In the genomic region with DNA sequence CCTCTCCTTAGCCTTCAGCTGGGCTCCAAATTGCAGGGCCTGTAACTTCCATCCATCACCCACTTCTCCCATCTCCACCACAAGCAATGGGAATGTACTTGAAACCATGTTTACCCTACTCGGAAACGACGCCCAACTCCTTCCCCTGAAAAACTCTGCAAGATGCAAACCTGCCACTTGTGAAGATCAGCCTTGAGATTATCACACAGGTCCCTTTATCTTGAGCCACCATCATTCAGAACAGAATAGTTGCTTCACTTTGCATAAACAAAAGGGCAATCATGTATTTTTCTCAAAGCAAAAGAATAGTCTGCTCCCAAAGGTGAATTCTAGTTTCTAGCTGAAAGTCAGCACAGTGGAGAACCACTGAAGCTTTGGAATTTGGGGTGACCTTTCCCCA, we compare ENCODE assay signal across 18 cellular contexts.
A peak's percentile ranks its signal among the peaks of the same experiment; 100 is the strongest.
DNase-seq lines count a peak whose midpoint lies in the region; ATAC-seq and TF ChIP-seq lines count a peak whose summit lies in the region.
"Had no signal": no experiment of that assay in that cellular context is flagged by ENCODE, and none has a peak within 500 bp of the region (broad histone marks: within the 10 kb centered on the region; RNA-seq: fewer than 3 reads in every experiment).

No MANE protein-coding gene starts in this region.

- no peak overlapping the region for H3K4me2 ChIP-seq in GM23338
- H3K4me2 ChIP-seq in parathyroid adenoma (ENCODE audit: low read length), result no peak overlapping the region

- peaks cover 1% of the 10 kb centered on the region for H3K36me3 Mint-ChIP-seq in activated CD4-positive, alpha-beta T cell treated with anti-CD3 and anti-CD28 coated beads, Interleukin-2, amount 10 ng/mL, durations not matched to agents 24 days and 14 days (ENCODE audit: low read depth)
- H3K36me3 Mint-ChIP-seq in activated CD4-positive, alpha-beta T cell treated with anti-CD3 and anti-CD28 coated beads for 36 hours (ENCODE audit: low read depth), result no peaks in the 10 kb centered on the region
- H3K36me3 Mint-ChIP-seq in GM23338 (ENCODE audit: low read depth) (peaks cover 10% of the 10 kb centered on the region), Caco-2 (ENCODE audit: insufficient read depth, unreplicated experiment) (no peaks in the 10 kb centered on the region)
- H3K36me3 Mint-ChIP-seq in activated T-helper 1 cell treated with anti-CD3 and anti-CD28 coated beads, Interleukin-12 subunit alpha, Interleukin-12 subunit beta, Interleukin-2, Interleukin-4 antibody, amounts not matched to agents 30 ng/mL and 10 ng/mL and 1 ng/mL, durations not matched to agents 14 hours and 24 hours and 36 hours (ENCODE audit: low read depth), result peaks cover 4% of the 10 kb centered on the region
- H3K36me3 Mint-ChIP-seq: CD4-positive, alpha-beta memory T cell had no signal

- no peaks in the 10 kb centered on the region for H3F3A ChIP-seq in GM23338 (replicated peaks; ENCODE audit: low read depth)

- H3K4me1 Mint-ChIP-seq in activated CD4-positive, alpha-beta T cell treated with anti-CD3 and anti-CD28 coated beads, Interleukin-2, amount 10 ng/mL, durations not matched to agents 24 days and 14 days, result peaks cover 36% of the 10 kb centered on the region
- H3K4me1 Mint-ChIP-seq in activated CD4-positive, alpha-beta T cell treated with anti-CD3 and anti-CD28 coated beads for 36 hours, result peaks cover 31% of the 10 kb centered on the region
- H3K4me1 Mint-ChIP-seq in GM23338 (peaks cover 15% of the 10 kb centered on the region), Caco-2 (ENCODE audit: low read depth, unreplicated experiment) (no peaks in the 10 kb centered on the region)
- peaks cover 51% of the 10 kb centered on the region for H3K4me1 Mint-ChIP-seq in activated T-helper 1 cell treated with anti-CD3 and anti-CD28 coated beads, Interleukin-12 subunit alpha, Interleukin-12 subunit beta, Interleukin-2, Interleukin-4 antibody, amounts not matched to agents 30 ng/mL and 10 ng/mL and 1 ng/mL, durations not matched to agents 14 hours and 24 hours and 36 hours (ENCODE audit: low read depth)
- H3K4me1 Mint-ChIP-seq: CD4-positive, alpha-beta memory T cell had no signal

- H3K27ac ChIP-seq in GM23338 (ENCODE audit: low read depth) (no peak overlapping the region), parathyroid adenoma (no peak overlapping the region)

- H3K27me3 Mint-ChIP-seq in activated CD4-positive, alpha-beta T cell treated with anti-CD3 and anti-CD28 coated beads, Interleukin-2, amount 10 ng/mL, durations not matched to agents 24 days and 14 days, result no peaks in the 10 kb centered on the region
- peaks cover 4% of the 10 kb centered on the region for H3K27me3 Mint-ChIP-seq in activated CD4-positive, alpha-beta T cell treated with anti-CD3 and anti-CD28 coated beads for 36 hours
- H3K27me3 Mint-ChIP-seq in GM23338 (ENCODE audit: insufficient read depth, low read depth, poor library complexity) (peaks cover 1% of the 10 kb centered on the region), Caco-2 (ENCODE audit: insufficient read depth, unreplicated experiment) (no peaks in the 10 kb centered on the region)
- H3K27me3 Mint-ChIP-seq in activated T-helper 1 cell treated with anti-CD3 and anti-CD28 coated beads, Interleukin-12 subunit alpha, Interleukin-12 subunit beta, Interleukin-2, Interleukin-4 antibody, amounts not matched to agents 30 ng/mL and 10 ng/mL and 1 ng/mL, durations not matched to agents 14 hours and 24 hours and 36 hours (ENCODE audit: insufficient read depth), result no peaks in the 10 kb centered on the region

- H2AFZ ChIP-seq in GM23338 (0 out of 2 replicates have a peak overlapping the region, but pooled peaks have one; percentile 14), parathyroid adenoma (peak overlapping the region; percentile 14)

- H3K27ac Mint-ChIP-seq in activated CD4-positive, alpha-beta T cell treated with anti-CD3 and anti-CD28 coated beads, Interleukin-2, amount 10 ng/mL, durations not matched to agents 24 days and 14 days, result peak overlapping the region; percentile 0
- H3K27ac Mint-ChIP-seq in activated CD4-positive, alpha-beta T cell treated with anti-CD3 and anti-CD28 coated beads for 36 hours, result no peak overlapping the region
- no peak overlapping the region for H3K27ac Mint-ChIP-seq in GM23338
- H3K27ac Mint-ChIP-seq in activated T-helper 1 cell treated with anti-CD3 and anti-CD28 coated beads, Interleukin-12 subunit alpha, Interleukin-12 subunit beta, Interleukin-2, Interleukin-4 antibody, amounts not matched to agents 30 ng/mL and 10 ng/mL and 1 ng/mL, durations not matched to agents 14 hours and 24 hours and 36 hours, result peak overlapping the region; percentile 60
- H3K27ac Mint-ChIP-seq in Caco-2 (ENCODE audit: unreplicated experiment), result no peak overlapping the region
- H3K27ac Mint-ChIP-seq: CD4-positive, alpha-beta memory T cell had no signal

- peaks cover 5% of the 10 kb centered on the region for H3K9me3 Mint-ChIP-seq in activated CD4-positive, alpha-beta T cell treated with anti-CD3 and anti-CD28 coated beads, Interleukin-2, amount 10 ng/mL, durations not matched to agents 24 days and 14 days
- H3K9me3 Mint-ChIP-seq in activated CD4-positive, alpha-beta T cell treated with anti-CD3 and anti-CD28 coated beads for 36 hours (ENCODE audit: low read depth), result no peaks in the 10 kb centered on the region
- H3K9me3 Mint-ChIP-seq in GM23338, result peaks cover 17% of the 10 kb centered on the region
- H3K9me3 Mint-ChIP-seq in activated T-helper 1 cell treated with anti-CD3 and anti-CD28 coated beads, Interleukin-12 subunit alpha, Interleukin-12 subunit beta, Interleukin-2, Interleukin-4 antibody, amounts not matched to agents 30 ng/mL and 10 ng/mL and 1 ng/mL, durations not matched to agents 14 hours and 24 hours and 36 hours, result peaks cover 8% of the 10 kb centered on the region
- H3K9me3 Mint-ChIP-seq in Caco-2 (ENCODE audit: unreplicated experiment), result no peaks in the 10 kb centered on the region
- H3K9me3 Mint-ChIP-seq: CD4-positive, alpha-beta memory T cell had no signal

- no peak overlapping the region for H3K9ac ChIP-seq in parathyroid adenoma

- no peak for DNase-seq in activated CD4-positive, alpha-beta T cell treated with anti-CD3 and anti-CD28 coated beads, Interleukin-2, amount 10 ng/mL, durations not matched to agents 24 days and 14 days
- DNase-seq in activated CD4-positive, alpha-beta T cell treated with anti-CD3 and anti-CD28 coated beads for 36 hours, result no peak
- DNase-seq in GM23338 (ENCODE audit: low spot score) (no peak), Caco-2 (no peak)
- DNase-seq in activated T-helper 1 cell treated with anti-CD3 and anti-CD28 coated beads, Interleukin-12 subunit alpha, Interleukin-12 subunit beta, Interleukin-2, Interleukin-4 antibody, amounts not matched to agents 30 ng/mL and 10 ng/mL and 1 ng/mL, durations not matched to agents 14 hours and 24 hours and 36 hours (ENCODE audit: low spot score), result no peak
- DNase-seq: C1 segment of cervical spinal cord; CD4-positive, alpha-beta memory T cell; COR-L47; DMS 273 treated with DMSO at 0.1 percent for 48 hours; DMS79; EL; GDM1; GOT3; H7; HCEC 1CT had no signal

- H3K4me3 Mint-ChIP-seq in activated CD4-positive, alpha-beta T cell treated with anti-CD3 and anti-CD28 coated beads, Interleukin-2, amount 10 ng/mL, durations not matched to agents 24 days and 14 days, result no peak overlapping the region
- no peak overlapping the region for H3K4me3 Mint-ChIP-seq in activated CD4-positive, alpha-beta T cell treated with anti-CD3 and anti-CD28 coated beads for 36 hours
- H3K4me3 Mint-ChIP-seq in GM23338 (no peak overlapping the region), Caco-2 (ENCODE audit: unreplicated experiment) (no peak overlapping the region)
- peak overlapping the region; percentile 35 for H3K4me3 Mint-ChIP-seq in activated T-helper 1 cell treated with anti-CD3 and anti-CD28 coated beads, Interleukin-12 subunit alpha, Interleukin-12 subunit beta, Interleukin-2, Interleukin-4 antibody, amounts not matched to agents 30 ng/mL and 10 ng/mL and 1 ng/mL, durations not matched to agents 14 hours and 24 hours and 36 hours
- H3K4me3 Mint-ChIP-seq: CD4-positive, alpha-beta memory T cell had no signal

- peaks cover 17% of the 10 kb centered on the region for H3K9me2 ChIP-seq in GM23338 (ENCODE audit: insufficient read depth)

- no peaks in the 10 kb centered on the region for H3K36me3 ChIP-seq in GM23338 (ENCODE audit: insufficient read depth)
- no peaks in the 10 kb centered on the region for H3K36me3 ChIP-seq in parathyroid adenoma (ENCODE audit: control insufficient read depth, insufficient read depth, low read length)
- H3K36me3 ChIP-seq in Caco-2 (ENCODE audit: control insufficient read depth, insufficient read depth, low read length), result no peaks in the 10 kb centered on the region

- H3K4me1 ChIP-seq in GM23338 (ENCODE audit: insufficient read depth) (peaks cover 34% of the 10 kb centered on the region), parathyroid adenoma (peaks cover 2% of the 10 kb centered on the region), Caco-2 (no peaks in the 10 kb centered on the region)

- intact Hi-C loops in activated CD4-positive, alpha-beta T cell treated with anti-CD3 and anti-CD28 coated beads, Interleukin-2, amount 10 ng/mL, durations not matched to agents 24 days and 14 days (cut with micrococcal nuclease), result no loop called here
- intact Hi-C loops in activated CD4-positive, alpha-beta T cell treated with anti-CD3 and anti-CD28 coated beads for 36 hours (cut with DNase I, micrococcal nuclease), result no loop called here
- intact Hi-C loops in activated T-helper 1 cell treated with anti-CD3 and anti-CD28 coated beads, Interleukin-12 subunit alpha, Interleukin-12 subunit beta, Interleukin-2, Interleukin-4 antibody, amounts not matched to agents 30 ng/mL and 10 ng/mL and 1 ng/mL, durations not matched to agents 14 hours and 24 hours and 36 hours (cut with micrococcal nuclease), result no loop called here
- intact Hi-C loops in Caco-2 (cut with micrococcal nuclease; ENCODE audit: unreplicated experiment), result loop anchor here (1.0 kb wide), 1 partner anchor 139 kb away; no protein-coding TSS in a partner anchor

- TF ChIP-seq CTCF in GM23338 (conservative IDR thresholded peaks at IDR 0.05; ENCODE audit: low read depth in 2 of 2), result no peak
- no peak for TF ChIP-seq CTCF in parathyroid adenoma (IDR thresholded peaks at IDR 0.05)
- TF ChIP-seq CTCF in Caco-2 (IDR thresholded peaks at IDR 0.05; ENCODE audit: insufficient read depth in 1 of 2, low read depth in 1 of 2, low read length in 1 of 2, severe bottlenecking in 1 of 2, unreplicated experiment in 1 of 2), result no peak

- no TSS peak for BruUV-seq in Caco-2 (replicated peaks; lab: Mats Ljungman, UMichigan)

- H3K9me3 ChIP-seq in parathyroid adenoma (ENCODE audit: control insufficient read depth, low read length) (no peaks in the 10 kb centered on the region), Caco-2 (no peaks in the 10 kb centered on the region)

- no peaks in the 10 kb centered on the region for H4K20me1 ChIP-seq in GM23338 (replicated peaks; ENCODE audit: insufficient read depth)

- H3K4me3 ChIP-seq in GM23338 (no peak overlapping the region), parathyroid adenoma (ENCODE audit: low read depth, low read length) (no peak overlapping the region), Caco-2 (ENCODE audit: low read depth, low read length) (no peak overlapping the region)
- H3K4me3 ChIP-seq: GM12878 had no signal

- H3K79me2 ChIP-seq in GM23338 (replicated peaks; ENCODE audit: insufficient read depth) (no peaks in the 10 kb centered on the region), parathyroid adenoma (no peaks in the 10 kb centered on the region)

- POLR2A ChIA-PET in activated CD4-positive, alpha-beta T cell treated with anti-CD3 and anti-CD28 coated beads for 36 hours (lab: Charles Lee), result no interaction called here
- POLR2A ChIA-PET in Caco-2 (lab: Charles Lee), result no interaction called here

- CTCF ChIA-PET in activated CD4-positive, alpha-beta T cell treated with anti-CD3 and anti-CD28 coated beads for 36 hours (lab: Charles Lee), result interaction anchor here (0.6 to 1.6 kb wide), 4 partner anchors 11 to 1038 kb away, joined by 3 to 5 read pairs (median 4); no protein-coding TSS in a partner anchor
- CTCF ChIA-PET in Caco-2 (lab: Charles Lee), result no interaction called here

- H3K27me3 ChIP-seq in GM23338 (ENCODE audit: insufficient read depth) (no peaks in the 10 kb centered on the region), parathyroid adenoma (ENCODE audit: control insufficient read depth, insufficient read depth, low read length) (no peaks in the 10 kb centered on the region), Caco-2 (replicated peaks; ENCODE audit: control insufficient read depth, insufficient read depth, low read length) (no peaks in the 10 kb centered on the region)

- no peak for ATAC-seq in activated CD4-positive, alpha-beta T cell treated with anti-CD3 and anti-CD28 coated beads for 36 hours
- ATAC-seq in GM23338, result no peak
- no peak for ATAC-seq in GM18907 (IDR thresholded peaks at IDR 0.05; ENCODE audit: unreplicated experiment)
- ATAC-seq: GM12878 had no signal

Comparison
In these comparisons a context has a peak if more than half of its experiments do, and no peak if none do; other contexts are left out.
1. H3K27ac Mint-ChIP-seq: peak in activated CD4-positive, alpha-beta T cell treated with anti-CD3 and anti-CD28 coated beads, Interleukin-2, amount 10 ng/mL, durations not matched to agents 24 days and 14 days (single experiment) and activated T-helper 1 cell treated with anti-CD3 and anti-CD28 coated beads, Interleukin-12 subunit alpha, Interleukin-12 subunit beta, Interleukin-2, Interleukin-4 antibody, amounts not matched to agents 30 ng/mL and 10 ng/mL and 1 ng/mL, durations not matched to agents 14 hours and 24 hours and 36 hours (single experiment); none in activated CD4-positive, alpha-beta T cell treated with anti-CD3 and anti-CD28 coated beads for 36 hours (single experiment), GM23338 (single experiment) and Caco-2 (single experiment).